ENCODE assay signal across 26 cellular contexts in the genomic region with DNA sequence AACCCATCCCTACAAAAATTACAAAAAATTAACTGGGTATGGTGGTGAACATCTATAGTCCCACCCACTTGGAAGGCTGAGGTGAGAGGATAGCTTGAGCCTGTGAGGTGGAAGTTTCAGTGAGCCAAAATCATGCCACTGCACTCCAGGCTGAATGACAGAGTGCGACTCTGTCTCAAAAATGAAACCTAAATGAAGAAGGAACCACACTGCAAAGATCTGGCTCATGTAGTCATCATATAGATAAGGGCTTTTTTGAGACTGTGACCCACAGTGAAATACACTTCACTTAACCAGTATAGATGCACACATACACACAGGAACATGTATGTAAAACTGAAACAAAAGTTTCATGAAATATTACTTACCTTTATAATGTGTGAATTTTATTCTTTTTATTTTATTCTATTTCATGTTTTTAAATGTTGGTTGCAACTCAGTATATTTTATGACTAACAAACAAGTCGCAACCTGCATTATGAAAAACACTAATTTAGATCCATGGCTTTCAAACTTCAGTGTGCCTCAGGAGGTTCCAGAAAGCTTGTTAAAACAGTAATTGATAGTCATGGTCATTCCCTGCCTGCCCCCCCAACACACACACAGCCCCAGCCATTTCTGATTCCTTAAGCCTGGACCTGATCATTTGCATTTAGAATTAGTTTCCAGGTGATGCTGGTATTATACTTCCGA.
"Had no signal": no experiment of that assay in that cellular context is flagged by ENCODE, and none has a peak within 500 bp of the region (broad histone marks: within the 10 kb centered on the region; RNA-seq: fewer than 3 reads in every experiment).

No MANE protein-coding gene starts in this region.

- H3K9me3 Mint-ChIP-seq: immature natural killer cell; natural killer cell treated with Interleukin-12 subunit alpha and Interleukin-12 subunit beta and Interleukin-15 and Interleukin-18, amount 100 ng/mL, for 72 hours; stimulated activated memory B cell treated with anti-CD40 and anti-IgM and Interleukin-4, amounts not matched to agents 10 μg/mL and 1 μg/mL and 100 μg/mL, for 72 hours; stimulated activated naive CD8-positive, alpha-beta T cell treated with anti-CD3 and anti-CD28 coated beads, Interleukin-15, amount 100 ng/mL, for 72 hours had no signal

- H3K4me3 ChIP-seq: left lung, lower lobe of right lung, mucosa of descending colon, ovary, right atrium auricular region, right lobe of liver, smooth muscle cell, transverse colon, upper lobe of left lung, vagina had no signal

- H3K4me1 Mint-ChIP-seq: immature natural killer cell; stimulated activated memory B cell treated with anti-CD40 and anti-IgM and Interleukin-4, amounts not matched to agents 10 μg/mL and 1 μg/mL and 100 μg/mL, for 72 hours had no signal

- H3K27ac ChIP-seq: left lung, lower lobe of right lung, ovary, right atrium auricular region, right lobe of liver, transverse colon, upper lobe of left lung, vagina had no signal

- H3K27me3 Mint-ChIP-seq: naive thymus-derived CD4-positive, alpha-beta T cell; natural killer cell treated with Interleukin-12 subunit alpha and Interleukin-12 subunit beta and Interleukin-15 and Interleukin-18, amount 100 ng/mL, for 72 hours; progenitor cell of endocrine pancreas; stimulated activated memory B cell treated with anti-CD40 and anti-IgM and Interleukin-4, amounts not matched to agents 10 μg/mL and 1 μg/mL and 100 μg/mL, for 72 hours; stimulated activated naive CD8-positive, alpha-beta T cell treated with anti-CD3 and anti-CD28 coated beads, Interleukin-15, amount 100 ng/mL, for 72 hours had no signal

- H3K27ac Mint-ChIP-seq: immature natural killer cell; natural killer cell treated with Interleukin-12 subunit alpha and Interleukin-12 subunit beta and Interleukin-15 and Interleukin-18, amount 100 ng/mL, for 72 hours; progenitor cell of endocrine pancreas; stimulated activated memory B cell treated with anti-CD40 and anti-IgM and Interleukin-4, amounts not matched to agents 10 μg/mL and 1 μg/mL and 100 μg/mL, for 72 hours; stimulated activated naive CD8-positive, alpha-beta T cell treated with anti-CD3 and anti-CD28 coated beads, Interleukin-15, amount 100 ng/mL, for 72 hours had no signal

- H3K9me3 ChIP-seq: left lung, lower lobe of right lung, mucosa of descending colon, ovary, right atrium auricular region, right lobe of liver, transverse colon, upper lobe of left lung, vagina had no signal

- DNase-seq: hypothalamus; immature natural killer cell; kidney; left colon; left lung; lower lobe of right lung; midbrain; mucosa of descending colon; naive thymus-derived CD4-positive, alpha-beta T cell; ovary; right lobe of liver; stimulated activated CD4-positive, alpha-beta T cell treated with anti-CD3 and anti-CD28 coated beads, Interleukin-1b, Interleukin-23, amount 100 ng/mL, for 48 hours; stimulated activated CD4-positive, alpha-beta T cell treated with anti-CD3 and anti-CD28 coated beads, Interleukin-2, amount 100 ng/mL, for 48 hours; stimulated activated CD4-positive, alpha-beta T cell treated with anti-CD3 and anti-CD28 coated beads, Interleukin-4, amount 100 ng/mL, for 4 hours; stimulated activated CD8-positive, alpha-beta memory T cell treated with anti-CD3 and anti-CD28 coated beads, Interleukin-4, amount 100 ng/mL, for 48 hours; stimulated activated naive CD4-positive, alpha-beta T cell treated with Interleukin-2 at 50 U/mL for 16 hours; stimulated activated naive CD8-positive, alpha-beta T cell treated with anti-CD3 and anti-CD28 coated beads, Interleukin-15, amount 100 ng/mL, for 72 hours; substantia nigra; transverse colon; upper lobe of left lung had no signal

- H3K36me3 ChIP-seq: left lung, lower lobe of right lung, ovary, transverse colon, upper lobe of left lung had no signal

- H3K27me3 ChIP-seq: left lung, ovary, right atrium auricular region, right lobe of liver, transverse colon, upper lobe of left lung, vagina had no signal

- H3K4me1 ChIP-seq: left lung, lower lobe of right lung, right atrium auricular region, right lobe of liver, transverse colon, upper lobe of left lung, vagina had no signal

- H3K4me2 ChIP-seq: smooth muscle cell had no signal

- H3K4me3 Mint-ChIP-seq: immature natural killer cell; natural killer cell treated with Interleukin-12 subunit alpha and Interleukin-12 subunit beta and Interleukin-15 and Interleukin-18, amount 100 ng/mL, for 72 hours; stimulated activated memory B cell treated with anti-CD40 and anti-IgM and Interleukin-4, amounts not matched to agents 10 μg/mL and 1 μg/mL and 100 μg/mL, for 72 hours; stimulated activated naive CD8-positive, alpha-beta T cell treated with anti-CD3 and anti-CD28 coated beads, Interleukin-15, amount 100 ng/mL, for 72 hours had no signal
